ENCODE assay signal across 1 cellular context in the genomic region with DNA sequence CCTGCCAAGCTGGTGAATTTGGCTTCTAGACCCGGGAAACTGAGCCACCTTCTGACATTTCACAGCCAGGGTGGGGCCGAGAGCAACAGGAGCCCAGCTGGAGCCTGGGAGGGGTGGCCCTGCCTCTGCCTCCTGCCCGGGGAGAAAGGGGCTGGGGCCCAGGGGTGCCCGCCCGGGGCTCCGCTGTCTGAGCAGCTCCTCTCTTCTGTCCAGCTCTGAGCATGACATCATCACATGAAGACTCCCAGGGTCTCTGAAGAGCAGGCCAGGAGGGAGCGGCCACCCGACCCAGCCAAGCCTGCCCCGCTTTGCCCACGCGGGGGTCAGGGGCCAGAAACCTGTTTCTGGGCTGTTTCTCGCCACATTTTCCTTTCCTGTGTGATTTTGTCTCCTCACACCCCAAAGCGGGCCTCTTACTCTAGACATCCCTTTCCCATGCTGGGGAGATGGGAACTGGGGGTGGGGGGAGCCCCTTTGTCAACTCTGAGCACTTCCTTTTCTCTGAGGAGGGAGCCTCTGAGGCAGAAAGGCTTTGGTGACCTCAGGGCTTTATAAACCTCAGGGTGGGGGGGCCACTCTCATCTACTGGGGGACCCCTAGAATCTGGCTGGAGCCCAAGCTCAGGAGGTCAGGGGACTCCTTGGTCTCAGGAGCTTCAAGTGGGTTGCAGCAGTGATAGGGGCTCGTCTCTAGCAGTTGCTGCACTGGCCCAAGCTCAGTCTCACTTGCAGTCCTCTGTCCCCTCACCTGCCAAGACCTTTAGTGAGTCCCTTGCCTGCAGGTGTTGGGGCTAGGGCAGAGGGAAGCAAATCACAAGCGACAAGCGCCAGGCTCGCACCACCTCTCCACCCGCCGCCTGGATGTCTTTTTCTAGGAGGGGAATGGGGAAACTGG.
TF ChIP-seq lines count a peak whose summit lies in the region.

No MANE protein-coding gene starts in this region.

TF ChIP-seq in GM12878, 131 proteins besides CTCF, POLR2A, EP300 and RAD21 (continued from another document):
- peak; percentile 11; the same call in 1 of the 2 replicates for TF ChIP-seq TCF3 (IDR thresholded peaks at IDR 0.05; ENCODE audit: borderline replicate concordance, insufficient read depth, low read depth, low read length)
- TF ChIP-seq SMARCA5 (IDR thresholded peaks at IDR 0.05) = peak; percentile 70
- TF ChIP-seq, protein P1, sequence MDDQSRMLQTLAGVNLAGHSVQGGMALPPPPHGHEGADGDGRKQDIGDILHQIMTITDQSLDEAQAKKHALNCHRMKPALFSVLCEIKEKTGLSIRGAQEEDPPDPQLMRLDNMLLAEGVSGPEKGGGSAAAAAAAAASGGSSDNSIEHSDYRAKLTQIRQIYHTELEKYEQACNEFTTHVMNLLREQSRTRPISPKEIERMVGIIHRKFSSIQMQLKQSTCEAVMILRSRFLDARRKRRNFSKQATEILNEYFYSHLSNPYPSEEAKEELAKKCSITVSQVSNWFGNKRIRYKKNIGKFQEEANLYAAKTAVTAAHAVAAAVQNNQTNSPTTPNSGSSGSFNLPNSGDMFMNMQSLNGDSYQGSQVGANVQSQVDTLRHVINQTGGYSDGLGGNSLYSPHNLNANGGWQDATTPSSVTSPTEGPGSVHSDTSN (IDR thresholded peaks at IDR 0.05; ENCODE audit: insufficient replicate concordance, low read depth, low read length) = peak; percentile 9
TF ChIP-seq in GM12878: peak in this region for 29.
